Comparison of ENCODE assay signal across 29 cellular contexts in the genomic region with DNA sequence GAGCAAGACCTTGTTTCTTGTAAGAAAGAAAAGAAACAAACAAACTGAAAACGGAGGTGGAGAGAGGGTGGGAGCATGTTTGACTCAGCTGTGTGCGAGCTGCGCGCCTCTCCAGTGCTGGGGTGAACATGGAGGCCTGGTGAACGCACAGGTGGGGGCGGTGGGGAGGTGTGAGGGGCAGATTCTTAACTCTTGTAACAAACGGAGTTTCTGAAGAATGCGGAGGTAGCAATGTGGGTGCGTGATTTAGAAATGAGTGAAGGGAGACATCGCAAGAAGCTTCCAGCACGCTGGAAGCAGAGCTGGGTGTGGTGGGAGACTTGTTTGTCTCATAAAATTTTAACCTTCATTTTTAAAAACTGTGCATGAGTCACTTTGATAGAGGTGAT. TPM values are rescaled to one million over a fixed set of nuclear protein-coding genes. Genes with fewer than 3 reads are reported as not detected.
"Had no signal": no experiment of that assay in that cellular context is flagged by ENCODE, and none has a peak within 500 bp of the region (broad histone marks: within the 10 kb centered on the region; RNA-seq: fewer than 3 reads in every experiment).

No MANE protein-coding gene starts in this region.

- H3K36me3 Mint-ChIP-seq: T-cell had no signal

- H3K27ac Mint-ChIP-seq: activated CD8-positive, alpha-beta T cell treated with anti-CD3 and anti-CD28 coated beads for 36 hours; activated naive CD4-positive, alpha-beta T cell treated with anti-CD3 and anti-CD28 coated beads, Interleukin-2, amount 10 ng/mL, durations not matched to agents 7 days and 5 days; activated naive CD8-positive, alpha-beta T cell treated with anti-CD3 and anti-CD28 coated beads for 36 hours; activated T-cell treated with anti-CD3 and anti-CD28 coated beads, Interleukin-2, amount 50 U/mL, for 72 hours; activated T-helper 2 cell treated with anti-CD3 and anti-CD28 coated beads, Interferon-gamma antibody, Interleukin-2, Interleukin-4, amounts not matched to agents 10 μg/mL and 5 μg/mL and 100 μg/mL, durations not matched to agents 14 hours and 24 hours and 36 hours; T-cell had no signal

- H3K4me3 Mint-ChIP-seq: activated CD8-positive, alpha-beta T cell treated with anti-CD3 and anti-CD28 coated beads for 36 hours; activated naive CD4-positive, alpha-beta T cell treated with anti-CD3 and anti-CD28 coated beads, Interleukin-2, amount 10 ng/mL, durations not matched to agents 7 days and 5 days; activated naive CD8-positive, alpha-beta T cell treated with anti-CD3 and anti-CD28 coated beads for 36 hours; activated T-cell treated with anti-CD3 and anti-CD28 coated beads, Interleukin-2, amount 50 U/mL, for 72 hours; T-cell had no signal

- H3K9me3 Mint-ChIP-seq: activated CD8-positive, alpha-beta T cell treated with anti-CD3 and anti-CD28 coated beads for 36 hours; activated naive CD4-positive, alpha-beta T cell treated with anti-CD3 and anti-CD28 coated beads, Interleukin-2, amount 10 ng/mL, durations not matched to agents 7 days and 5 days; activated naive CD8-positive, alpha-beta T cell treated with anti-CD3 and anti-CD28 coated beads for 36 hours; activated T-cell treated with anti-CD3 and anti-CD28 coated beads, Interleukin-2, amount 50 U/mL, for 72 hours; activated T-helper 2 cell treated with anti-CD3 and anti-CD28 coated beads, Interferon-gamma antibody, Interleukin-2, Interleukin-4, amounts not matched to agents 10 μg/mL and 5 μg/mL and 100 μg/mL, durations not matched to agents 14 hours and 24 hours and 36 hours; T-cell had no signal

- DNase-seq: activated CD4-positive, alpha-beta T cell treated with anti-CD3 and anti-CD28 coated beads for 4 hours; activated CD8-positive, alpha-beta memory T cell treated with anti-CD3 and anti-CD28 coated beads, Interleukin-2, amount 50 U/mL, for 4 hours; activated CD8-positive, alpha-beta T cell treated with anti-CD3 and anti-CD28 coated beads for 36 hours; activated gamma-delta T cell treated with Interleukin-2 at 50 U/mL for 16 hours; activated naive CD4-positive, alpha-beta T cell treated with anti-CD3 and anti-CD28 coated beads, Interleukin-2, amount 10 ng/mL, durations not matched to agents 7 days and 5 days; activated naive CD8-positive, alpha-beta T cell treated with anti-CD3 and anti-CD28 coated beads for 36 hours; activated T-cell treated with anti-CD3 and anti-CD28 coated beads, Interleukin-2, amount 50 U/mL, for 72 hours; brain microvascular endothelial cell; KG1; NCI-H1048; NCI-H2029 treated with DMSO at 0.1 percent for 48 hours; NCI-H345; NCI-H510A; NCI-H526 treated with DMSO at 0.1 percent for 48 hours; NCI-H82; NK-92 treated with Interleukin-12 subunit alpha and Interleukin-12 subunit beta, amount 100 ng/mL, for 24 hours; OCI-M1; RPMI8226; T-cell; WERI-Rb-1 had no signal

- ATAC-seq: activated CD4-positive, CD25-positive, alpha-beta regulatory T cell treated with anti-CD3 and anti-CD28 coated beads, Interleukin-2, amount 50 U/mL, for 24 hours; activated CD8-positive, alpha-beta T cell treated with anti-CD3 and anti-CD28 coated beads for 36 hours; activated T-cell treated with anti-CD3 and anti-CD28 coated beads, Interleukin-2, amount 50 U/mL, for 72 hours; Panc1; Right ventricle myocardium inferior; T-cell had no signal

- H3K4me3 ChIP-seq: cardiac muscle cell, SK-N-MC had no signal

- H3K36me3 ChIP-seq: brain microvascular endothelial cell, cardiac muscle cell had no signal

- H3K27ac ChIP-seq: brain microvascular endothelial cell, cardiac muscle cell, SK-N-MC, WERI-Rb-1 had no signal

- H3K4me1 Mint-ChIP-seq: activated naive CD4-positive, alpha-beta T cell treated with anti-CD3 and anti-CD28 coated beads, Interleukin-2, amount 10 ng/mL, durations not matched to agents 7 days and 5 days; activated naive CD8-positive, alpha-beta T cell treated with anti-CD3 and anti-CD28 coated beads for 36 hours; T-cell had no signal

- H3K27me3 Mint-ChIP-seq: activated CD8-positive, alpha-beta T cell treated with anti-CD3 and anti-CD28 coated beads for 36 hours; activated naive CD4-positive, alpha-beta T cell treated with anti-CD3 and anti-CD28 coated beads, Interleukin-2, amount 10 ng/mL, durations not matched to agents 7 days and 5 days; activated naive CD8-positive, alpha-beta T cell treated with anti-CD3 and anti-CD28 coated beads for 36 hours; T-cell had no signal

- H3K27me3 ChIP-seq: brain microvascular endothelial cell, cardiac muscle cell had no signal

RNA-seq across cellular contexts. Expression of a gene that starts 58.2 kb away (rescaled TPM):
- total RNA-seq: activated CD8-positive, alpha-beta T cell treated with anti-CD3 and anti-CD28 coated beads for 36 hours; activated naive CD8-positive, alpha-beta T cell treated with anti-CD3 and anti-CD28 coated beads for 36 hours; activated T-cell treated with anti-CD3 and anti-CD28 coated beads, Interleukin-2, amount 50 U/mL, for 72 hours; activated T-helper 2 cell treated with anti-CD3 and anti-CD28 coated beads, Interferon-gamma antibody, Interleukin-2, Interleukin-4, amounts not matched to agents 10 μg/mL and 5 μg/mL and 100 μg/mL, durations not matched to agents 14 hours and 24 hours and 36 hours; LHCN-M2; M059J; T-cell; T-helper 2 cell treated with Interferon-gamma antibody and Interleukin-4, amounts not matched to agents 100 ng/mL and 5 ng/mL, for 36 hours had no signal
